In genomic region chr12:77954156-77954555, GRCh38 we compare ENCODE assay signal across 16 cellular contexts.
A peak's percentile ranks its signal among the peaks of the same experiment; 100 is the strongest.
DNase-seq lines count a peak whose midpoint lies in the region; FAIRE-seq and TF ChIP-seq lines count a peak whose summit lies in the region.
"Had no signal": no experiment of that assay in that cellular context is flagged by ENCODE, and none has a peak within 500 bp of the region (broad histone marks: within the 10 kb centered on the region; RNA-seq: fewer than 3 reads in every experiment).

No MANE protein-coding gene starts in this region.

- POLR2A ChIA-PET in endothelial cell of umbilical vein (lab: Charles Lee), result no interaction called here

- peaks cover 0 to 4% (median 0%) of the 10 kb centered on the region in 7 donors for H3K9me3 Mint-ChIP-seq in CD14-positive monocyte

- H3K4me3 Mint-ChIP-seq in CD14-positive monocyte, result no peak overlapping the region
- H3K4me3 Mint-ChIP-seq: CD8-positive, alpha-beta T cell had no signal

- no peak overlapping the region for H4K8ac ChIP-seq in mesenchymal stem cell (ENCODE audit: low read length)

- H3K18ac ChIP-seq in mesenchymal stem cell (ENCODE audit: low read depth in 1 of 2, low read length in 2 of 2), result no peak overlapping the region

- H3K36me3 ChIP-seq in endothelial cell of umbilical vein (ENCODE audit: control insufficient read depth in 2 of 2, extremely low read depth in 1 of 2, insufficient read depth in 2 of 2, low read length in 2 of 2) (no peaks in the 10 kb centered on the region), mesenchymal stem cell (ENCODE audit: control insufficient read depth in 1 of 2, insufficient read depth in 2 of 2, low read depth in 1 of 2, low read length in 2 of 2) (peaks cover 0 to 16% of the 10 kb centered on the region in 2 experiments)
- H3K36me3 ChIP-seq: BE2C, Peyer's patch had no signal

- no peaks in the 10 kb centered on the region for H3K9me1 ChIP-seq in endothelial cell of umbilical vein (replicated peaks; ENCODE audit: control insufficient read depth, extremely low read depth, insufficient read depth, low read length)

- H3K4me1 Mint-ChIP-seq in CD14-positive monocyte, result no peaks in the 10 kb centered on the region

- TF ChIP-seq POLR2A in endothelial cell of umbilical vein (IDR thresholded peaks at IDR 0.05; ENCODE audit: low read depth, low read length), result no peak

- H3K27me3 ChIP-seq in endothelial cell of umbilical vein (ENCODE audit: control insufficient read depth in 2 of 2, insufficient read depth in 2 of 2, low read length in 2 of 2) (no peaks in the 10 kb centered on the region), mesenchymal stem cell (ENCODE audit: control insufficient read depth in 1 of 2, insufficient read depth in 1 of 2, low read length in 2 of 2) (no peaks in the 10 kb centered on the region)
- H3K27me3 ChIP-seq: BE2C, Peyer's patch had no signal

- WGBS in mesenchymal stem cell, result 30% methylated on average over 1 of the region's 1 CpG

- intact Hi-C loops in endothelial cell of umbilical vein (cut with micrococcal nuclease) (no loop called here), CD14-positive monocyte (cut with micrococcal nuclease) (no loop called here)

- no peak overlapping the region for H2BK12ac ChIP-seq in mesenchymal stem cell (ENCODE audit: low read length in 2 of 2)

- peak overlapping the region; percentile 44 for H3K4me2 ChIP-seq in endothelial cell of umbilical vein (ENCODE audit: insufficient read depth, low read length)
- H3K4me2 ChIP-seq in mesenchymal stem cell (ENCODE audit: low read length, poor library complexity, severe bottlenecking), result no peak overlapping the region

- H4K20me1 ChIP-seq in endothelial cell of umbilical vein (replicated peaks; ENCODE audit: control insufficient read depth, extremely low read depth, insufficient read depth, low read length), result no peaks in the 10 kb centered on the region

- H4K91ac ChIP-seq in mesenchymal stem cell (ENCODE audit: low read length), result no peak overlapping the region

- no peak overlapping the region for H2BK120ac ChIP-seq in mesenchymal stem cell (ENCODE audit: low read depth, low read length)

- H3K4me1 ChIP-seq in endothelial cell of umbilical vein (ENCODE audit: control insufficient read depth, extremely low read depth, insufficient read depth, low read length) (peaks cover 13% of the 10 kb centered on the region), mesenchymal stem cell (ENCODE audit: control insufficient read depth, insufficient read depth, low read depth, low read length) (no peaks in the 10 kb centered on the region)
- H3K4me1 ChIP-seq: BE2C, Peyer's patch had no signal

- no peak overlapping the region for H3K27ac ChIP-seq in endothelial cell of umbilical vein (ENCODE audit: insufficient read depth, low read depth, low read length)
- peak overlapping the region; percentile 31 for H3K27ac ChIP-seq in mesenchymal stem cell (ENCODE audit: low read length, poor library complexity, severe bottlenecking)
- H3K27ac ChIP-seq: Peyer's patch had no signal

- TF ChIP-seq CTCF in endothelial cell of umbilical vein (IDR thresholded peaks at IDR 0.05; ENCODE audit: extremely low read depth in 1 of 2, insufficient read depth in 1 of 2, low read depth in 1 of 2, low read length in 2 of 2) (no peak), CD14-positive monocyte (IDR thresholded peaks at IDR 0.05) (no peak)

- H2AFZ ChIP-seq in endothelial cell of umbilical vein (ENCODE audit: low read depth, low read length) (no peak overlapping the region), mesenchymal stem cell (ENCODE audit: low read depth, low read length) (no peak overlapping the region)

- no peak overlapping the region for H3K4ac ChIP-seq in mesenchymal stem cell (ENCODE audit: low read depth in 1 of 2, low read length in 2 of 2)

- peak; percentile 38 for FAIRE-seq in endothelial cell of umbilical vein (lab: Jason Lieb, UNC)

- H3K79me1 ChIP-seq in mesenchymal stem cell (replicated peaks; ENCODE audit: low read length, poor library complexity, severe bottlenecking), result peaks cover 10% of the 10 kb centered on the region

- no peak overlapping the region for H2BK5ac ChIP-seq in mesenchymal stem cell (ENCODE audit: low read depth, low read length, poor library complexity, severe bottlenecking)

- peaks cover 72% of the 10 kb centered on the region for H3K79me2 ChIP-seq in endothelial cell of umbilical vein (ENCODE audit: control insufficient read depth, insufficient read depth, low read length)

- H3K9me3 ChIP-seq in endothelial cell of umbilical vein (replicated peaks; ENCODE audit: control insufficient read depth, insufficient read depth, low read length) (no peaks in the 10 kb centered on the region), mesenchymal stem cell (ENCODE audit: control insufficient read depth, low read length) (no peaks in the 10 kb centered on the region)
- H3K9me3 ChIP-seq: BE2C, Peyer's patch had no signal

- BruUV-seq in endothelial cell of umbilical vein (replicated peaks; lab: Mats Ljungman, UMichigan), result no TSS peak

- dilution Hi-C loops in endothelial cell of umbilical vein (cut with MboI; ENCODE audit: extremely low pct_ligation_motif_present, low sequenced_read_pairs), result no loop called here

- peaks cover 2 to 7% (median 2%) of the 10 kb centered on the region in 3 donors for H3K27me3 Mint-ChIP-seq in CD14-positive monocyte (ENCODE audit: low read depth in 3 of 3)

- H3K9ac ChIP-seq in endothelial cell of umbilical vein (replicated peaks; ENCODE audit: extremely low read depth, insufficient read depth, low read length) (no peak overlapping the region), mesenchymal stem cell (ENCODE audit: low read length) (no peak overlapping the region)

- no peak overlapping the region for H3K4me3 ChIP-seq in endothelial cell of umbilical vein (replicated peaks in 1 of 3; ENCODE audit: insufficient read depth in 1 of 3, low read depth in 1 of 3, low read length in 3 of 3)
- H3K4me3 ChIP-seq in mesenchymal stem cell (ENCODE audit: insufficient read depth in 1 of 2, low read depth in 1 of 2, low read length in 2 of 2), result no peak overlapping the region
- H3K4me3 ChIP-seq: Peyer's patch had no signal

- no peak overlapping the region for H2AK5ac ChIP-seq in mesenchymal stem cell (ENCODE audit: low read length, severe bottlenecking)

- no peak overlapping the region for H3K23ac ChIP-seq in mesenchymal stem cell (ENCODE audit: low read length in 2 of 2)

- CTCF ChIA-PET in endothelial cell of umbilical vein (lab: Charles Lee), result interaction anchor here (1.2 to 1.8 kb wide), 5 partner anchors 11 to 45 kb away, joined by 4 to 7 read pairs (median 4); no protein-coding TSS in a partner anchor

- no peak overlapping the region for H3K14ac ChIP-seq in mesenchymal stem cell (ENCODE audit: low read length in 2 of 2)

- peak overlapping the region in 1 of 7 donors; percentile 35 for H3K27ac Mint-ChIP-seq in CD14-positive monocyte
- H3K27ac Mint-ChIP-seq: CD8-positive, alpha-beta T cell had no signal

- no peak overlapping the region for H2BK15ac ChIP-seq in mesenchymal stem cell (ENCODE audit: low read depth, poor library complexity, severe bottlenecking)

- peak; percentile 47 for DNase-seq in ELR (ENCODE audit: low read depth)
- DNase-seq in NCI-H1694 treated with DMSO at 0.1 percent for 48 hours (lab: John Stamatoyannopoulos, UW), result peak; percentile 13
- peak; percentile 31 for DNase-seq in endothelial cell of umbilical vein (ENCODE audit: low read depth, low spot score)
- DNase-seq in mesenchymal stem cell, result peak; percentile 51
- no peak for DNase-seq in NCI-H82 (lab: John Stamatoyannopoulos, UW)
- DNase-seq in SKM-1 (lab: John Stamatoyannopoulos, UW; ENCODE audit: unreplicated experiment), result no peak
- no peak for DNase-seq in CD14-positive monocyte (ENCODE audit: low spot score)
- DNase-seq: BE2C; CD8-positive, alpha-beta T cell; H7; MV-4-11; NCI-H1436; NCI-H2107; NCI-H748 treated with DMSO at 0.1 percent for 48 hours; Peyer's patch; SHP77 had no signal

- no peaks in the 10 kb centered on the region for H3K36me3 Mint-ChIP-seq in CD14-positive monocyte
- H3K36me3 Mint-ChIP-seq: CD8-positive, alpha-beta T cell had no signal

TF ChIP-seq in endothelial cell of umbilical vein, 7 proteins besides CTCF, POLR2A, EP300 and RAD21:
- TF ChIP-seq, protein P1, sequence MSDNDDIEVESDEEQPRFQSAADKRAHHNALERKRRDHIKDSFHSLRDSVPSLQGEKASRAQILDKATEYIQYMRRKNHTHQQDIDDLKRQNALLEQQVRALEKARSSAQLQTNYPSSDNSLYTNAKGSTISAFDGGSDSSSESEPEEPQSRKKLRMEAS (IDR thresholded peaks at IDR 0.05; ENCODE audit: insufficient read depth, insufficient read length), result no peak
- TF ChIP-seq POLR2AphosphoS5 (IDR thresholded peaks at IDR 0.05; ENCODE audit: insufficient read depth, low read depth, low read length) (no peak), FOS (IDR thresholded peaks at IDR 0.05; ENCODE audit: borderline replicate concordance, insufficient read depth, low read length) (peak; percentile 37), JUN (IDR thresholded peaks at IDR 0.05; ENCODE audit: borderline replicate concordance, insufficient read depth, insufficient read length, low read depth) (no peak), EZH2 (IDR thresholded peaks at IDR 0.05; ENCODE audit: borderline replicate concordance, low read depth, low read length, severe bottlenecking) (no peak)

Comparison
In these comparisons a context has a peak if more than half of its experiments do, and no peak if none do; other contexts are left out.
1. DNase-seq: peak in ELR (single experiment), NCI-H1694 treated with DMSO at 0.1 percent for 48 hours (single experiment), endothelial cell of umbilical vein (single experiment) and mesenchymal stem cell (single experiment); none in NCI-H82 (single experiment), SKM-1 (single experiment) and CD14-positive monocyte (single experiment).